1 cellular context compared by ENCODE assay signal in the genomic region with DNA sequence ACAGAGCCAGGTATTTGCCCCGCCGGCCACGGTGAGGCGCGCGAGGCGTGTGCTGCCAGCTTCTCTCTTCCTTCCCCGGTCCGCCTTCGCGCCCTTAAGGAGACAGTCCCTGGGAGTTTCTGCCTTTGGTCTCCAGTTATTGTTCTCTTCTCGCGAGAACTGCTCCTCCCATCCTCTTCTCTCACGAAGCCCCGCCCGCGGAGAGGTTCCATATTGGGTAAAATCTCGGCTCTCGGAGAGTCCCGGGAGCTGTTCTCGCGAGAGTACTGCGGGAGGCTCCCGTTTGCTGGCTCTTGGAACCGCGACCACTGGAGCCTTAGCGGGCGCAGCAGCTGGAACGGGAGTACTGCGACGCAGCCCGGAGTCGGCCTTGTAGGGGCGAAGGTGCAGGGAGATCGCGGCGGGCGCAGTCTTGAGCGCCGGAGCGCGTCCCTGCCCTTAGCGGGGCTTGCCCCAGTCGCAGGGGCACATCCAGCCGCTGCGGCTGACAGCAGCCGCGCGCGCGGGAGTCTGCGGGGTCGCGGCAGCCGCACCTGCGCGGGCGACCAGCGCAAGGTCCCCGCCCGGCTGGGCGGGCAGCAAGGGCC.
A peak's percentile ranks its signal among the peaks of the same experiment; 100 is the strongest.
TF ChIP-seq lines count a peak whose summit lies in the region.

MAPK14 (plus strand) TSS at position 308 of the 587 bp plus-strand sequence. CDS start 350 bp downstream, outside the sequence.

TF ChIP-seq in HepG2, 621 proteins besides CTCF, POLR2A, EP300 and RAD21 (continued from another document):
- TF ChIP-seq PITX1 (CRISPR knock-in tag; IDR thresholded peaks at IDR 0.05) = peak; percentile 70; the same call in 1 of the 2 replicates
